In genomic region chr13:99311137-99311536, GRCh38 we compare ENCODE assay signal across 1 cellular context.
A peak's percentile ranks its signal among the peaks of the same experiment; 100 is the strongest.
TF ChIP-seq lines count a peak whose summit lies in the region.

No MANE protein-coding gene starts in this region.

TF ChIP-seq in K562, 482 proteins besides CTCF, POLR2A, EP300 and RAD21 (continued from another document and continues in another):
- 0 out of 3 replicates have a peak, but pooled peaks of 1 of the 2 experiments have one; percentile 30 for TF ChIP-seq CBX3 (IDR thresholded peaks at IDR 0.05; ENCODE audit: borderline replicate concordance in 1 of 2, low read length in 2 of 2)
- no peak for TF ChIP-seq ZNF77 (CRISPR knock-in tag; IDR thresholded peaks at IDR 0.05)
- peak; percentile 65 for TF ChIP-seq ARID1B (IDR thresholded peaks at IDR 0.05)
- TF ChIP-seq TCF3 (CRISPR knock-in tag; IDR thresholded peaks at IDR 0.05), result no peak
- TF ChIP-seq ID3 (CRISPR knock-in tag; IDR thresholded peaks at IDR 0.05), result no peak
- no peak for TF ChIP-seq ID3 (tag; IDR thresholded peaks at IDR 0.05)
- TF ChIP-seq ZNF589 (CRISPR knock-in tag; IDR thresholded peaks at IDR 0.05; ENCODE audit: low read depth), result no peak
- no peak for TF ChIP-seq MNT (conservative IDR thresholded peaks at IDR 0.05)
- peak; percentile 27; the same call in 1 of the 2 replicates for TF ChIP-seq HMBOX1 (IDR thresholded peaks at IDR 0.05)
- TF ChIP-seq ZNF263 (CRISPR knock-in tag; IDR thresholded peaks at IDR 0.05; ENCODE audit: borderline replicate concordance), result peak; percentile 94
- TF ChIP-seq MYBL2 (IDR thresholded peaks at IDR 0.05; ENCODE audit: low read depth), result 0 out of 2 replicates have a peak, but pooled peaks have one; percentile 13
- no peak for TF ChIP-seq MYBL2 (CRISPR knock-in tag; IDR thresholded peaks at IDR 0.05; ENCODE audit: borderline replicate concordance)
- no peak for TF ChIP-seq ZBTB26 (CRISPR knock-in tag; IDR thresholded peaks at IDR 0.05)
- TF ChIP-seq RFX7 (CRISPR knock-in tag; IDR thresholded peaks at IDR 0.05), result no peak
- no peak for TF ChIP-seq HDGF (IDR thresholded peaks at IDR 0.05)
- peak; percentile 41; the same call in 1 of the 2 replicates for TF ChIP-seq CREM (IDR thresholded peaks at IDR 0.05; ENCODE audit: low read depth)
- TF ChIP-seq PHF21A (IDR thresholded peaks at IDR 0.05; ENCODE audit: borderline replicate concordance, low read depth), result 0 out of 2 replicates have a peak, but pooled peaks have one; percentile 24
- TF ChIP-seq ZBTB49 (CRISPR knock-in tag; IDR thresholded peaks at IDR 0.05; ENCODE audit: borderline replicate concordance), result no peak
- no peak for TF ChIP-seq TCF15 (CRISPR knock-in tag; IDR thresholded peaks at IDR 0.05)
- TF ChIP-seq ZNF143 (CRISPR knock-in tag; IDR thresholded peaks at IDR 0.05), result no peak
- no peak for TF ChIP-seq PRPF4 (IDR thresholded peaks at IDR 0.05; ENCODE audit: insufficient read depth, low read depth, low read length, poor library complexity, severe bottlenecking)
- peak; percentile 45 for TF ChIP-seq ETV1 (tag; conservative IDR thresholded peaks at IDR 0.05; ENCODE audit: low read depth)
- TF ChIP-seq NCOA2 (IDR thresholded peaks at IDR 0.05; ENCODE audit: partially characterized antibody in 2 of 2), result no peak
- TF ChIP-seq STAT5A (IDR thresholded peaks at IDR 0.05; ENCODE audit: borderline replicate concordance, low read length), result no peak
- TF ChIP-seq MED1 (CRISPR knock-in tag; IDR thresholded peaks at IDR 0.05; ENCODE audit: borderline replicate concordance), result no peak
- TF ChIP-seq HMGXB4 (CRISPR knock-in tag; IDR thresholded peaks at IDR 0.05), result no peak
- no peak for TF ChIP-seq SAP30 (IDR thresholded peaks at IDR 0.05; ENCODE audit: borderline replicate concordance, insufficient read depth, low read depth, low read length, poor library complexity, severe bottlenecking)
- no peak for TF ChIP-seq ZNF79 (CRISPR knock-in tag; IDR thresholded peaks at IDR 0.05; ENCODE audit: low read depth)
- no peak for TF ChIP-seq CC2D1A (IDR thresholded peaks at IDR 0.05)
- TF ChIP-seq RREB1 (CRISPR knock-in tag; IDR thresholded peaks at IDR 0.05), result no peak
- TF ChIP-seq SNAPC5 (CRISPR knock-in tag; IDR thresholded peaks at IDR 0.05), result no peak
- TF ChIP-seq CLOCK (CRISPR knock-in tag; IDR thresholded peaks at IDR 0.05; ENCODE audit: borderline replicate concordance), result no peak
- no peak for TF ChIP-seq E4F1 (CRISPR knock-in tag; IDR thresholded peaks at IDR 0.05; ENCODE audit: borderline replicate concordance)
- no peak for TF ChIP-seq CBFA2T2 (conservative IDR thresholded peaks at IDR 0.05)
- TF ChIP-seq TAF1 (IDR thresholded peaks at IDR 0.05; ENCODE audit: control insufficient read depth, extremely low read depth, insufficient read depth, low read length, severe bottlenecking), result no peak
- TF ChIP-seq HEY1 (CRISPR knock-in tag; IDR thresholded peaks at IDR 0.05; ENCODE audit: borderline replicate concordance), result no peak
- no peak for TF ChIP-seq NFATC3 (IDR thresholded peaks at IDR 0.05)
- no peak for TF ChIP-seq MCM3 (IDR thresholded peaks at IDR 0.05)
